ENCODE assay signal across 14 cellular contexts in the genomic region with DNA sequence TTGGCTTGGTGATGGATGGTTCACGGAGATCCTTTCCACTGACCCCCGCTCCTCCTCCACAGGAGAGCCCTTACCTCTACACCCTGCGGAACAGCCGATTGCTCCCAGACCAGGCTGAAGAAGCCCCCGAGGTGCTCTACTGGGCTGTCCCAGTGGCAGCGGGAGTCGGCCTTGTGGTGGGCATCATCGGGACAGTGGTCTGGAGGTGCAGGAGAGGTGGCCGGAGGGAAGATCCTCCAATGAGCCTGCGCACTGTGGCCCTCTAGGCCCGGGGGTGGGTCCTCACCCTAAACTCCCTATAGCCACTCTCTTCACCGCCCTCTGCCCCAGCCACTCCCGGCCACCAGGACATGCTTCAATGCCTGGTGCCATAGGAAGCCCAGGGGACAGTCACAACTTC.
"Had no signal": no experiment of that assay in that cellular context is flagged by ENCODE, and none has a peak within 500 bp of the region (broad histone marks: within the 10 kb centered on the region; RNA-seq: fewer than 3 reads in every experiment).

No MANE protein-coding gene starts in this region.

- H3K27me3 Mint-ChIP-seq: activated CD8-positive, alpha-beta T cell treated with anti-CD3 and anti-CD28 coated beads for 36 hours; activated naive CD8-positive, alpha-beta T cell treated with anti-CD3 and anti-CD28 coated beads for 36 hours had no signal

- H3K36me3 Mint-ChIP-seq: activated naive CD8-positive, alpha-beta T cell treated with anti-CD3 and anti-CD28 coated beads for 36 hours had no signal

- ATAC-seq: activated CD8-positive, alpha-beta T cell treated with anti-CD3 and anti-CD28 coated beads for 36 hours; activated T-cell treated with anti-CD3 and anti-CD28 coated beads, Interleukin-2, amount 50 U/mL, for 72 hours had no signal

- H3K4me3 Mint-ChIP-seq: activated CD8-positive, alpha-beta T cell treated with anti-CD3 and anti-CD28 coated beads for 36 hours; activated naive CD8-positive, alpha-beta T cell treated with anti-CD3 and anti-CD28 coated beads for 36 hours; activated T-cell treated with anti-CD3 and anti-CD28 coated beads, Interleukin-2, amount 50 U/mL, for 72 hours; nephron progenitor cell had no signal

- DNase-seq: activated CD4-positive, alpha-beta T cell treated with anti-CD3 and anti-CD28 coated beads for 1 hour; activated CD8-positive, alpha-beta memory T cell treated with anti-CD3 and anti-CD28 coated beads, Interleukin-2, amount 50 U/mL, for 4 hours; activated CD8-positive, alpha-beta T cell treated with anti-CD3 and anti-CD28 coated beads for 36 hours; activated gamma-delta T cell treated with Interleukin-2 at 50 U/mL for 16 hours; activated naive CD8-positive, alpha-beta T cell treated with anti-CD3 and anti-CD28 coated beads for 36 hours; activated T-cell treated with anti-CD3 and anti-CD28 coated beads, Interleukin-2, amount 50 U/mL, for 72 hours; effector memory CD4-positive, alpha-beta T cell; glutamatergic neuron; mesendoderm; nephron progenitor cell; stimulated activated CD4-positive, alpha-beta T cell treated with anti-CD3 and anti-CD28 coated beads, Interleukin-15, amount 100 ng/mL, for 24 hours; SW 1271; T-helper 9 cell had no signal

- H3K27ac Mint-ChIP-seq: activated CD8-positive, alpha-beta T cell treated with anti-CD3 and anti-CD28 coated beads for 36 hours; activated naive CD8-positive, alpha-beta T cell treated with anti-CD3 and anti-CD28 coated beads for 36 hours; activated T-cell treated with anti-CD3 and anti-CD28 coated beads, Interleukin-2, amount 50 U/mL, for 72 hours; nephron progenitor cell had no signal

- H3K36me3 ChIP-seq: thyroid gland had no signal

- H3K4me3 ChIP-seq: thyroid gland had no signal

- H3K9me3 ChIP-seq: thyroid gland had no signal

- H3K27me3 ChIP-seq: thyroid gland had no signal
